29 cellular contexts compared by ENCODE assay signal in the genomic region with DNA sequence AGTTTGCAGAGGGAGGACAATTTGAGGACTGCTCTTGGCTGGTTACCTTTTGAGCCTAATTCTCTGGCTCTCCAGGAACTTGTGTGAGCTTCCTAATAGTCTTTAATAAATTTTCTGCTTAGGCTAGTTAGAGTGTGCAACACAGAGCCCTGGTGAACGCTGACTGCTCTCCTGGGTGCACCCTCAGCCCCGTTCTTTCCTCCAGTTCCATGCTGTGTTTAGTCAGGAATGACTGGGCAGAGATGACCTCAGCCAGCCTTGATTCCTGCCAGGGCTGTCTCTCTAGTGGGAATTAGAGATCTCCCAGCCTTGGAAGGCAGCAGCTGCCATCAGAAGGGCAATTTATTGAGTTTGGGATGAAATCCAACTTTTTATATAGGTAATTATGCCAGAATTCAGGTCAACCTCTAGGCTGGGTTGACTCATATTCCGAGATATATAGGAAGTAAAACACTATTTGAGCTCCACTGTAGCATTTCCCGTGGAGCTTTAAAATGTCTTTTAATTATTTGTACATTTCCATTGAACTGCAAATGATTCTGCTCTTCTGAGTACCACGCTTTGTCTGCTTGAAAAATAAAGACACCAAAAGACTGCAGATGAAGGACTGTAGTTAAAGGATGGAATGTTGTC.
DNase-seq lines count a peak whose midpoint lies in the region; ATAC-seq, FAIRE-seq and TF ChIP-seq lines count a peak whose summit lies in the region.
"Had no signal": no experiment of that assay in that cellular context is flagged by ENCODE, and none has a peak within 500 bp of the region (broad histone marks: within the 10 kb centered on the region; RNA-seq: fewer than 3 reads in every experiment).

No MANE protein-coding gene starts in this region.

- peaks cover 13% of the 10 kb centered on the region for H3K4me1 Mint-ChIP-seq in stimulated activated naive CD8-positive, alpha-beta T cell treated with anti-CD3 and anti-CD28 coated beads, Interleukin-15, amount 100 ng/mL, for 72 hours
- H3K4me1 Mint-ChIP-seq in activated CD4-positive, alpha-beta T cell treated with anti-CD3 and anti-CD28 coated beads, Interleukin-2, amount 10 ng/mL, durations not matched to agents 24 days and 14 days, result peaks cover 17% of the 10 kb centered on the region
- H3K4me1 Mint-ChIP-seq: central memory CD8-positive, alpha-beta T cell; IgD-negative memory B cell; immature natural killer cell had no signal

- H3K27ac ChIP-seq in C4-2B (peak overlapping the region; percentile 32; the same call in 1 of the 2 replicates), SK-N-SH (ENCODE audit: low read depth in 2 of 2, low read length in 1 of 2) (0 out of 4 replicates have a peak overlapping the region, but pooled peaks of 1 of the 2 experiments have one; percentile 0), keratinocyte (ENCODE audit: control insufficient read depth, insufficient read depth, low read length) (no peak overlapping the region)
- H3K27ac ChIP-seq: ascending aorta, left lung, Peyer's patch, right atrium auricular region, upper lobe of right lung had no signal

- H3K9ac ChIP-seq in SK-N-SH (no peak overlapping the region), keratinocyte (ENCODE audit: control insufficient read depth, extremely low read depth, insufficient read depth, low read length) (no peak overlapping the region)

- CTCF ChIA-PET in SK-N-SH (lab: Yijun Ruan, JAX), result no interaction called here

- H3K4me1 ChIP-seq in SK-N-SH (ENCODE audit: control insufficient read depth in 1 of 2, insufficient read depth in 2 of 2, low read depth in 1 of 2, low read length in 1 of 2) (peaks cover 7% of the 10 kb centered on the region in 2 experiments; a peak in 3 of 4 replicates), keratinocyte (ENCODE audit: control insufficient read depth, extremely low read depth, insufficient read depth, low read length) (peaks cover 20% of the 10 kb centered on the region)
- H3K4me1 ChIP-seq: ascending aorta, left lung, Peyer's patch, right atrium auricular region, upper lobe of right lung had no signal

- no peak overlapping the region for H3K27ac Mint-ChIP-seq in stimulated activated naive CD8-positive, alpha-beta T cell treated with anti-CD3 and anti-CD28 coated beads, Interleukin-15, amount 100 ng/mL, for 72 hours
- H3K27ac Mint-ChIP-seq in activated CD4-positive, alpha-beta T cell treated with anti-CD3 and anti-CD28 coated beads, Interleukin-2, amount 10 ng/mL, durations not matched to agents 24 days and 14 days, result no peak overlapping the region
- H3K27ac Mint-ChIP-seq: activated CD4-positive, alpha-beta memory T cell treated with anti-CD3 and anti-CD28 coated beads, Interleukin-2, amount 10 ng/mL, durations not matched to agents 7 days and 5 days; dendritic cell treated with granulocyte-macrophage colony-stimulating factor and Interleukin-4, amounts not matched to agents 40 ng/mL and 50 ng/mL, for 4 days; immature natural killer cell had no signal

- H3K4me3 ChIP-seq in SK-N-SH (ENCODE audit: low read depth in 2 of 2, low read length in 1 of 2), result no peak overlapping the region
- no peak overlapping the region for H3K4me3 ChIP-seq in keratinocyte (ENCODE audit: control insufficient read depth in 2 of 3, extremely low read depth in 1 of 3, insufficient read depth in 2 of 3, low read depth in 1 of 3, low read length in 3 of 3)
- H3K4me3 ChIP-seq: ascending aorta, left lung, Peyer's patch, right atrium auricular region, upper lobe of right lung had no signal

- no peak for ATAC-seq in stimulated activated naive CD8-positive, alpha-beta T cell treated with anti-CD3 and anti-CD28 coated beads, Interleukin-15, amount 100 ng/mL, for 72 hours
- ATAC-seq: activated CD4-positive, CD25-positive, alpha-beta regulatory T cell treated with anti-CD3 and anti-CD28 coated beads, Interleukin-2, amount 50 U/mL, for 24 hours; activated naive CD4-positive, alpha-beta T cell treated with anti-CD3 and anti-CD28 coated beads, Interleukin-2, amount 50 U/mL, for 72 hours; left lung; upper lobe of right lung had no signal

- POLR2A ChIA-PET in SK-N-SH (lab: Yijun Ruan, JAX), result no interaction called here

- H3K9me3 Mint-ChIP-seq in stimulated activated naive CD8-positive, alpha-beta T cell treated with anti-CD3 and anti-CD28 coated beads, Interleukin-15, amount 100 ng/mL, for 72 hours, result peaks cover 6 to 13% of the 10 kb centered on the region in 2 donors
- H3K9me3 Mint-ChIP-seq in activated CD4-positive, alpha-beta T cell treated with anti-CD3 and anti-CD28 coated beads, Interleukin-2, amount 10 ng/mL, durations not matched to agents 24 days and 14 days, result peaks cover 16% of the 10 kb centered on the region
- H3K9me3 Mint-ChIP-seq: central memory CD8-positive, alpha-beta T cell; dendritic cell treated with granulocyte-macrophage colony-stimulating factor and Interleukin-4, amounts not matched to agents 40 ng/mL and 50 ng/mL, for 4 days; immature natural killer cell had no signal

- H3K9me3 ChIP-seq in SK-N-SH, result no peaks in the 10 kb centered on the region
- no peaks in the 10 kb centered on the region for H3K9me3 ChIP-seq in keratinocyte (ENCODE audit: control insufficient read depth, low read depth, low read length)
- H3K9me3 ChIP-seq: ascending aorta, left lung, Peyer's patch, right atrium auricular region, upper lobe of right lung had no signal

- no peaks in the 10 kb centered on the region for H3K36me3 Mint-ChIP-seq in activated CD4-positive, alpha-beta T cell treated with anti-CD3 and anti-CD28 coated beads, Interleukin-2, amount 10 ng/mL, durations not matched to agents 24 days and 14 days (ENCODE audit: low read depth)
- H3K36me3 Mint-ChIP-seq: IgD-negative memory B cell had no signal

- H3K9me1 ChIP-seq in keratinocyte (ENCODE audit: control insufficient read depth, extremely low read depth, insufficient read depth, low read length), result no peaks in the 10 kb centered on the region

- dilution Hi-C loops in keratinocyte (cut with MboI; ENCODE audit: extremely low pct_ligation_motif_present, low sequenced_read_pairs), result no loop called here

- TF ChIP-seq EP300 in SK-N-SH (IDR thresholded peaks at IDR 0.05; ENCODE audit: borderline replicate concordance in 1 of 2, low read depth in 1 of 2, low read length in 1 of 2), result no peak

- H3F3A ChIP-seq in SK-N-SH (replicated peaks; ENCODE audit: insufficient read depth), result peaks cover 7% of the 10 kb centered on the region

- TF ChIP-seq CTCF in C4-2B (conservative IDR thresholded peaks at IDR 0.05), result no peak
- TF ChIP-seq CTCF in SK-N-SH (IDR thresholded peaks at IDR 0.05), result no peak
- TF ChIP-seq CTCF in keratinocyte (optimal IDR thresholded peaks at IDR 0.05 in 1 of 3, IDR thresholded peaks at IDR 0.05 in 1 of 3, conservative IDR thresholded peaks at IDR 0.05 in 1 of 3; ENCODE audit: extremely low read depth in 1 of 3, insufficient read depth in 2 of 3, low read length in 3 of 3), result no peak

- H3K27me3 ChIP-seq in SK-N-SH (ENCODE audit: insufficient read depth), result no peaks in the 10 kb centered on the region
- no peaks in the 10 kb centered on the region for H3K27me3 ChIP-seq in keratinocyte (ENCODE audit: control insufficient read depth, extremely low read depth, insufficient read depth, low read length)
- H3K27me3 ChIP-seq: ascending aorta, Peyer's patch, right atrium auricular region, upper lobe of right lung had no signal

- H3K79me2 ChIP-seq in SK-N-SH (ENCODE audit: insufficient read depth), result no peaks in the 10 kb centered on the region
- no peaks in the 10 kb centered on the region for H3K79me2 ChIP-seq in keratinocyte (ENCODE audit: control insufficient read depth, insufficient read depth, low read length)

- H2AFZ ChIP-seq in SK-N-SH (ENCODE audit: low read depth) (no peak overlapping the region; the same call in 1 of the 2 replicates), keratinocyte (ENCODE audit: control insufficient read depth, low read length) (no peak overlapping the region)

- TF ChIP-seq RAD21 in SK-N-SH (IDR thresholded peaks at IDR 0.05; ENCODE audit: low read length), result no peak

- H3K36me3 ChIP-seq in SK-N-SH (replicated peaks in 1 of 2; ENCODE audit: control insufficient read depth in 1 of 2, insufficient read depth in 2 of 2, low read length in 1 of 2) (no peaks in the 10 kb centered on the region), keratinocyte (ENCODE audit: control insufficient read depth in 2 of 2, extremely low read depth in 1 of 2, insufficient read depth in 2 of 2, low read length in 2 of 2) (no peaks in the 10 kb centered on the region)
- H3K36me3 ChIP-seq: ascending aorta, left lung, Peyer's patch, right atrium auricular region, upper lobe of right lung had no signal

- intact Hi-C loops in activated CD4-positive, alpha-beta T cell treated with anti-CD3 and anti-CD28 coated beads, Interleukin-2, amount 10 ng/mL, durations not matched to agents 24 days and 14 days (cut with micrococcal nuclease), result no loop called here

- no peak overlapping the region for H3K4me3 Mint-ChIP-seq in stimulated activated naive CD8-positive, alpha-beta T cell treated with anti-CD3 and anti-CD28 coated beads, Interleukin-15, amount 100 ng/mL, for 72 hours
- no peak overlapping the region for H3K4me3 Mint-ChIP-seq in activated CD4-positive, alpha-beta T cell treated with anti-CD3 and anti-CD28 coated beads, Interleukin-2, amount 10 ng/mL, durations not matched to agents 24 days and 14 days
- H3K4me3 Mint-ChIP-seq: activated CD4-positive, alpha-beta memory T cell treated with anti-CD3 and anti-CD28 coated beads, Interleukin-2, amount 10 ng/mL, durations not matched to agents 7 days and 5 days; central memory CD8-positive, alpha-beta T cell; dendritic cell treated with granulocyte-macrophage colony-stimulating factor and Interleukin-4, amounts not matched to agents 40 ng/mL and 50 ng/mL, for 4 days; IgD-negative memory B cell; immature natural killer cell had no signal

- WGBS in SK-N-SH (ENCODE audit: low lambda C conversion rate), result 33% methylated on average over 5 of the region's 5 CpGs

- H4K20me1 ChIP-seq in SK-N-SH (ENCODE audit: insufficient read depth), result no peaks in the 10 kb centered on the region
- H4K20me1 ChIP-seq in keratinocyte (ENCODE audit: control insufficient read depth, extremely low read depth, insufficient read depth, low read length), result no peaks in the 10 kb centered on the region

- FAIRE-seq in keratinocyte (lab: Jason Lieb, UNC), result peak; percentile 84
- FAIRE-seq: TTC549 had no signal

- peaks cover 15% of the 10 kb centered on the region for H3K27me3 Mint-ChIP-seq in stimulated activated naive CD8-positive, alpha-beta T cell treated with anti-CD3 and anti-CD28 coated beads, Interleukin-15, amount 100 ng/mL, for 72 hours
- H3K27me3 Mint-ChIP-seq in activated CD4-positive, alpha-beta T cell treated with anti-CD3 and anti-CD28 coated beads, Interleukin-2, amount 10 ng/mL, durations not matched to agents 24 days and 14 days, result peaks cover 18% of the 10 kb centered on the region
- H3K27me3 Mint-ChIP-seq: IgD-negative memory B cell had no signal

- DNase-seq in M059J (ENCODE audit: low read depth) (peak; percentile 57), SK-N-SH (no peak), keratinocyte (ENCODE audit: low read depth, low spot score) (peak; percentile 25), NCI-H2171 treated with DMSO at 0.1 percent for 48 hours (lab: John Stamatoyannopoulos, UW) (no peak), KG1 (lab: John Stamatoyannopoulos, UW) (no peak)
- DNase-seq in stimulated activated naive CD8-positive, alpha-beta T cell treated with anti-CD3 and anti-CD28 coated beads, Interleukin-15, amount 100 ng/mL, for 72 hours, result no peak
- no peak for DNase-seq in activated CD4-positive, alpha-beta T cell treated with anti-CD3 and anti-CD28 coated beads, Interleukin-2, amount 10 ng/mL, durations not matched to agents 24 days and 14 days
- DNase-seq: activated CD4-positive, alpha-beta memory T cell treated with anti-CD3 and anti-CD28 coated beads, Interleukin-2, amount 10 ng/mL, durations not matched to agents 7 days and 5 days; C1 segment of cervical spinal cord; GOT3; hypothalamus; immature natural killer cell; left lung; mesendoderm; NCI-H1436 treated with DMSO at 0.1 percent for 48 hours; NCI-H2107; NCI-H510A; Peyer's patch; stimulated activated CD4-positive, alpha-beta T cell treated with anti-CD3 and anti-CD28 coated beads, Interleukin-2, amount 100 ng/mL, for 24 hours; upper lobe of right lung had no signal

- H3K4me2 ChIP-seq in SK-N-SH, result peak overlapping the region; percentile 35
- peak overlapping the region; percentile 42 for H3K4me2 ChIP-seq in keratinocyte (ENCODE audit: control insufficient read depth, extremely low read depth, insufficient read depth, low read depth, low read length)

- H3K9me2 ChIP-seq in SK-N-SH, result no peaks in the 10 kb centered on the region

Comparison
In these comparisons a context has a peak if more than half of its experiments do, and no peak if none do; other contexts are left out.
1. DNase-seq: peak in M059J (single experiment) and keratinocyte (single experiment); none in SK-N-SH (single experiment), stimulated activated naive CD8-positive, alpha-beta T cell treated with anti-CD3 and anti-CD28 coated beads, Interleukin-15, amount 100 ng/mL, for 72 hours (0 of 2), activated CD4-positive, alpha-beta T cell treated with anti-CD3 and anti-CD28 coated beads, Interleukin-2, amount 10 ng/mL, durations not matched to agents 24 days and 14 days (single experiment), NCI-H2171 treated with DMSO at 0.1 percent for 48 hours (single experiment) and KG1 (single experiment).